8 cellular contexts compared by ENCODE assay signal in genomic region chr1:32400876-32401631, GRCh38. TPM values are rescaled to one million over a fixed set of nuclear protein-coding genes. Genes with fewer than 3 reads are reported as not detected.
DNase-seq lines count a peak whose midpoint lies in the region; ATAC-seq and TF ChIP-seq lines count a peak whose summit lies in the region.

No MANE protein-coding gene starts in this region.

- DNase-seq in DMS114 treated with DMSO at 0.1 percent for 48 hours (lab: John Stamatoyannopoulos, UW; ENCODE audit: unreplicated experiment), result peak; percentile 58
- peak; percentile 54 to 62 for DNase-seq in Kasumi-1 (lab: John Stamatoyannopoulos, UW)
- peak; percentile 90 for DNase-seq in RWPE1 (ENCODE audit: low spot score)
- peak; percentile 56 for DNase-seq in activated naive CD4-positive, alpha-beta T cell treated with Interleukin-2 at 50 U/mL for 16 hours
- peak; percentile 69 for DNase-seq in germinal center (ENCODE audit: low spot score)
- peak; percentile 78 for DNase-seq in occipital lobe (lab: John Stamatoyannopoulos, UW)
- DNase-seq in substantia nigra (lab: John Stamatoyannopoulos, UW), result peak in 48 of 49 donors; percentile 10 to 83 (median 64)

- CTCF ChIA-PET in RWPE1 (lab: Yijun Ruan, JAX), result interaction anchor here (0.5 to 1.5 kb wide), 23 partner anchors 11 to 685 kb away, joined by 3 to 13 read pairs (median 4); partner anchors contain the start of gene MARCKSL1

- POLR2A ChIA-PET in RWPE1 (lab: Yijun Ruan, JAX; ENCODE audit: low non-redundant PET), result interaction anchor here (0.5 kb wide), 1 partner anchor 24 kb away, joined by 3 read pairs; no protein-coding TSS in a partner anchor

- no peak for ATAC-seq in GM21360 (IDR thresholded peaks at IDR 0.05; ENCODE audit: unreplicated experiment)

- peak; percentile 91 for TF ChIP-seq CTCF in RWPE1 (conservative IDR thresholded peaks at IDR 0.05; ENCODE audit: low read depth)

- H3K27ac ChIP-seq in RWPE1 (peak overlapping the region; percentile 81), substantia nigra (ENCODE audit: low read depth, low read length, poor library complexity, severe bottlenecking) (no peak overlapping the region)

RNA-seq across cellular contexts. Expression of gene BSDC1, which starts 6.8 kb away (rescaled TPM):
- 60.7 TPM for total RNA-seq in occipital lobe

RNA-seq across cellular contexts. Expression of gene TSSK3, which starts 38.7 kb away (rescaled TPM):
- total RNA-seq in occipital lobe, result not detected

RNA-seq across cellular contexts. Expression of gene FAM229A, which starts 38.8 kb away (rescaled TPM):
- 1.6 TPM for total RNA-seq in occipital lobe
